ENCODE assay signal across 13 cellular contexts in genomic region chr7:47690902-47691558, GRCh38.
DNase-seq lines count a peak whose midpoint lies in the region; TF ChIP-seq lines count a peak whose summit lies in the region.
"Had no signal": no experiment of that assay in that cellular context is flagged by ENCODE, and none has a peak within 500 bp of the region (broad histone marks: within the 10 kb centered on the region; RNA-seq: fewer than 3 reads in every experiment).

No MANE protein-coding gene starts in this region.

- H3K9me3 ChIP-seq in MG63 (no peaks in the 10 kb centered on the region), endodermal cell (ENCODE audit: control insufficient read depth, low read length) (no peaks in the 10 kb centered on the region), neural progenitor cell (ENCODE audit: low read depth) (no peaks in the 10 kb centered on the region)
- H3K9me3 ChIP-seq: BLaER1 had no signal

- H3K36me3 Mint-ChIP-seq in endodermal cell (ENCODE audit: low read depth) (no peaks in the 10 kb centered on the region), neural progenitor cell (no peaks in the 10 kb centered on the region), nephron progenitor cell (ENCODE audit: low read depth) (no peaks in the 10 kb centered on the region)

- DNase-seq in AG08395 (ENCODE audit: low spot score) (peak; percentile 69), MG63 (peak; percentile 10), endodermal cell (no peak), neural progenitor cell (ENCODE audit: low spot score) (no peak), NCI-H128 (lab: John Stamatoyannopoulos, UW; ENCODE audit: unreplicated experiment) (no peak), nephron progenitor cell (no peak), H7 (no peak)
- DNase-seq in activated CD4-positive, alpha-beta T cell treated with anti-CD3 and anti-CD28 coated beads, Interleukin-2, amount 50 U/mL, for 1 hour: no peak
- DNase-seq: activated CD4-positive, CD25-positive, alpha-beta regulatory T cell treated with anti-CD3 and anti-CD28 coated beads, Interleukin-2, amount 50 U/mL, for 72 hours; dermis blood vessel endothelial cell; MV-4-11; NCI-H748 treated with DMSO at 0.1 percent for 48 hours had no signal

- no peak overlapping the region for H3K27ac Mint-ChIP-seq in endodermal cell
- peak overlapping the region; percentile 15 for H3K27ac Mint-ChIP-seq in neural progenitor cell
- H3K27ac Mint-ChIP-seq in nephron progenitor cell: no peak overlapping the region

- H3K9me3 Mint-ChIP-seq in endodermal cell (no peaks in the 10 kb centered on the region), neural progenitor cell (peaks cover 1% of the 10 kb centered on the region), nephron progenitor cell (no peaks in the 10 kb centered on the region)

- H3K27me3 Mint-ChIP-seq in endodermal cell (ENCODE audit: insufficient read depth) (peaks cover 2% of the 10 kb centered on the region), neural progenitor cell (ENCODE audit: insufficient read depth, low read depth) (peaks cover 4% of the 10 kb centered on the region), nephron progenitor cell (ENCODE audit: low read depth, poor library complexity) (no peaks in the 10 kb centered on the region)

- H3F3A ChIP-seq in neural progenitor cell (ENCODE audit: low read depth): peaks cover 17% of the 10 kb centered on the region

- no peak for TF ChIP-seq CTCF in endodermal cell (conservative IDR thresholded peaks at IDR 0.05)
- no peak for TF ChIP-seq CTCF in neural progenitor cell (IDR thresholded peaks at IDR 0.05)
- TF ChIP-seq CTCF in nephron progenitor cell (IDR thresholded peaks at IDR 0.05): no peak

- H3K4me1 Mint-ChIP-seq in endodermal cell: no peaks in the 10 kb centered on the region
- peaks cover 20% of the 10 kb centered on the region for H3K4me1 Mint-ChIP-seq in neural progenitor cell
- peaks cover 34% of the 10 kb centered on the region for H3K4me1 Mint-ChIP-seq in nephron progenitor cell

- H3K4me3 Mint-ChIP-seq in endodermal cell (no peak overlapping the region), neural progenitor cell (no peak overlapping the region), nephron progenitor cell (no peak overlapping the region)

- H4K20me1 ChIP-seq in neural progenitor cell (ENCODE audit: low read depth): no peaks in the 10 kb centered on the region
- H4K20me1 ChIP-seq: BLaER1 had no signal

- H3K4me1 ChIP-seq in endodermal cell (ENCODE audit: control insufficient read depth, insufficient read depth, low read length) (no peaks in the 10 kb centered on the region), neural progenitor cell (peaks cover 14% of the 10 kb centered on the region)

- no peaks in the 10 kb centered on the region for H3K27me3 ChIP-seq in MG63
- no peaks in the 10 kb centered on the region for H3K27me3 ChIP-seq in endodermal cell (ENCODE audit: control insufficient read depth, insufficient read depth, low read length, poor library complexity, severe bottlenecking)
- H3K27me3 ChIP-seq in neural progenitor cell: no peaks in the 10 kb centered on the region
- H3K27me3 ChIP-seq in H7 (ENCODE audit: control insufficient read depth, insufficient read depth, low read length): no peaks in the 10 kb centered on the region
- H3K27me3 ChIP-seq: BLaER1 had no signal

- no peak overlapping the region for H3K4me2 ChIP-seq in neural progenitor cell
- H3K4me2 ChIP-seq: BLaER1 had no signal

- H3K36me3 ChIP-seq in MG63 (no peaks in the 10 kb centered on the region), endodermal cell (ENCODE audit: control insufficient read depth, insufficient read depth, low read length) (no peaks in the 10 kb centered on the region), neural progenitor cell (no peaks in the 10 kb centered on the region), H7 (replicated peaks; ENCODE audit: control insufficient read depth, insufficient read depth, low read length) (no peaks in the 10 kb centered on the region)
- H3K36me3 ChIP-seq: BLaER1 had no signal

- H3K27ac ChIP-seq in endodermal cell (ENCODE audit: low read depth, low read length) (peak overlapping the region; percentile 44), neural progenitor cell (no peak overlapping the region)
- H3K27ac ChIP-seq: BLaER1 had no signal

- WGBS in endodermal cell (ENCODE audit: insufficient coverage in 1 of 2, insufficient read length in 1 of 2), 2 experiments: 41 to 61% methylated on average over 3 of the region's 3 CpGs

- H3K4me3 ChIP-seq in MG63 (no peak overlapping the region), endodermal cell (ENCODE audit: low read length) (no peak overlapping the region), neural progenitor cell (no peak overlapping the region), H7 (ENCODE audit: insufficient read depth, low read depth, low read length) (no peak overlapping the region)
- H3K4me3 ChIP-seq: BLaER1 had no signal

- no peak overlapping the region for H3K9ac ChIP-seq in endodermal cell (ENCODE audit: extremely low read depth, low read length, poor library complexity, severe bottlenecking)
- H3K9ac ChIP-seq in neural progenitor cell: no peak overlapping the region
- H3K9ac ChIP-seq: BLaER1 had no signal

- no peak overlapping the region for H2AFZ ChIP-seq in neural progenitor cell (replicated peaks)

- H3K79me2 ChIP-seq in neural progenitor cell (ENCODE audit: low read depth): no peaks in the 10 kb centered on the region

Comparison
In these comparisons a context has a peak if more than half of its experiments do, and no peak if none do; other contexts are left out.
1. DNase-seq: peak in AG08395 (single experiment) and MG63 (single experiment); none in endodermal cell (single experiment), neural progenitor cell (single experiment), activated CD4-positive, alpha-beta T cell treated with anti-CD3 and anti-CD28 coated beads, Interleukin-2, amount 50 U/mL, for 1 hour (single experiment), NCI-H128 (single experiment), nephron progenitor cell (single experiment) and H7 (single experiment).